Comparison of ENCODE assay signal across 12 cellular contexts in the genomic region with DNA sequence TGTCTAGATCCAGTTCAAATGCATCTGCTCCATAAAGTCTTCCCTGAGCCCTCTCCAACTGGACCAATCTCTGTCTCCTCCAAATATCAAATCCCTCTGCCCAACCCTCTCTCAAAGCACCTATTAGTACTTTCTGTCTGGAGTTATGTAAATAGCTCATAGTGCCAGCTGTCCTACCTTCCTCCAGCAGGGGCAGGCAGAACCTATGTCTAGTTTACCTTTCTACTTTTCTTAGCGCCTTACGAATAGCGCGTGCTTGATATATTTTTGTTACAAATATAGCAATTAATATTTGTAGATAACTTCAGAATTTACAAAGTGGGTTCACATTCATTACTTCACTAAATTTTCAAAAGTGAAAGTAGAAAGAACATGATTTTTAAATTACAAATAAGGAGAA. TPM values are rescaled to one million over a fixed set of nuclear protein-coding genes. Genes with fewer than 3 reads are reported as not detected.
DNase-seq lines count a peak whose midpoint lies in the region; ATAC-seq and TF ChIP-seq lines count a peak whose summit lies in the region.
"Had no signal": no experiment of that assay in that cellular context is flagged by ENCODE, and none has a peak within 500 bp of the region (broad histone marks: within the 10 kb centered on the region; RNA-seq: fewer than 3 reads in every experiment).

No MANE protein-coding gene starts in this region.

- H3K4me1 ChIP-seq in endodermal cell (ENCODE audit: control insufficient read depth, insufficient read depth, low read length) (no peaks in the 10 kb centered on the region), osteoblast (ENCODE audit: insufficient read depth, low read length) (peaks cover 58% of the 10 kb centered on the region), testis (no peaks in the 10 kb centered on the region)
- H3K4me1 ChIP-seq: psoas muscle had no signal

- H3K4me3 ChIP-seq in endodermal cell (ENCODE audit: low read length), result no peak overlapping the region
- H3K4me3 ChIP-seq in osteoblast (ENCODE audit: insufficient read depth, low read length), result no peak overlapping the region
- no peak overlapping the region for H3K4me3 ChIP-seq in testis
- H3K4me3 ChIP-seq: psoas muscle had no signal

- H3K36me3 ChIP-seq in endodermal cell (ENCODE audit: control insufficient read depth, insufficient read depth, low read length) (no peaks in the 10 kb centered on the region), osteoblast (ENCODE audit: insufficient read depth, low read length) (no peaks in the 10 kb centered on the region), testis (ENCODE audit: low read depth, missing control alignments) (no peaks in the 10 kb centered on the region)

- no peak overlapping the region for H2AFZ ChIP-seq in osteoblast (ENCODE audit: low read length)

- H3K4me3 Mint-ChIP-seq in endodermal cell, result no peak overlapping the region

- H3K9me3 ChIP-seq in endodermal cell (ENCODE audit: control insufficient read depth, low read length) (no peaks in the 10 kb centered on the region), osteoblast (ENCODE audit: low read depth, low read length) (no peaks in the 10 kb centered on the region), testis (no peaks in the 10 kb centered on the region)
- H3K9me3 ChIP-seq: psoas muscle had no signal

- peak overlapping the region; percentile 81 for H3K4me2 ChIP-seq in osteoblast (ENCODE audit: insufficient read depth, low read length)

- no peaks in the 10 kb centered on the region for H3K9me3 Mint-ChIP-seq in endodermal cell

- TF ChIP-seq POLR2A in testis (IDR thresholded peaks at IDR 0.05), result no peak

- no peaks in the 10 kb centered on the region for H3K27me3 Mint-ChIP-seq in endodermal cell (ENCODE audit: insufficient read depth)

- TF ChIP-seq CTCF in endodermal cell (conservative IDR thresholded peaks at IDR 0.05), result peak; percentile 72
- no peak for TF ChIP-seq CTCF in osteoblast (IDR thresholded peaks at IDR 0.05; ENCODE audit: extremely low read depth, low read depth, low read length)
- TF ChIP-seq CTCF in testis (IDR thresholded peaks at IDR 0.05), result no peak

- no peak overlapping the region for H3K9ac ChIP-seq in endodermal cell (ENCODE audit: extremely low read depth, low read length, poor library complexity, severe bottlenecking)

- intact Hi-C loops in testis (cut with DNase I; ENCODE audit: low total_unique reads), result no loop called here

- peak; percentile 41 for DNase-seq in DMS53 (lab: John Stamatoyannopoulos, UW)
- DNase-seq in DMS53 treated with DMSO at 0.1 percent for 48 hours (lab: John Stamatoyannopoulos, UW; ENCODE audit: unreplicated experiment), result no peak
- DNase-seq in M059J (ENCODE audit: low read depth), result peak; percentile 46
- DNase-seq in endodermal cell, result peak; percentile 42
- no peak for DNase-seq in osteoblast (ENCODE audit: insufficient read length, low spot score, missing footprints)
- DNase-seq in retina, result no peak
- DNase-seq in testis, result no peak
- DNase-seq: activated T-cell treated with anti-CD3 and anti-CD28 coated beads, Interleukin-2, amount 50 U/mL, for 1 hour; GOT3; left ventricle myocardium superior; psoas muscle had no signal

- H3K27ac ChIP-seq in endodermal cell (ENCODE audit: low read depth, low read length), result no peak overlapping the region
- peak overlapping the region; percentile 98 for H3K27ac ChIP-seq in osteoblast (ENCODE audit: low read depth, low read length)
- H3K27ac ChIP-seq in testis, result no peak overlapping the region
- H3K27ac ChIP-seq: psoas muscle had no signal

- H4K20me1 ChIP-seq in osteoblast (ENCODE audit: insufficient read depth, low read length), result no peaks in the 10 kb centered on the region

- H3K27ac Mint-ChIP-seq in endodermal cell, result no peak overlapping the region

- no peaks in the 10 kb centered on the region for H3K27me3 ChIP-seq in endodermal cell (ENCODE audit: control insufficient read depth, insufficient read depth, low read length, poor library complexity, severe bottlenecking)
- H3K27me3 ChIP-seq in osteoblast (ENCODE audit: insufficient read depth, low read length), result no peaks in the 10 kb centered on the region
- no peaks in the 10 kb centered on the region for H3K27me3 ChIP-seq in testis

- ATAC-seq in HG03432 (IDR thresholded peaks at IDR 0.05; ENCODE audit: unreplicated experiment), result no peak
- ATAC-seq: left ventricle myocardium superior, psoas muscle had no signal

- H3K36me3 Mint-ChIP-seq in endodermal cell (ENCODE audit: low read depth), result no peaks in the 10 kb centered on the region

- H3K4me1 Mint-ChIP-seq in endodermal cell, result no peaks in the 10 kb centered on the region

- no peaks in the 10 kb centered on the region for H3K79me2 ChIP-seq in osteoblast (ENCODE audit: insufficient read depth, low read length)

- WGBS in endodermal cell (ENCODE audit: insufficient coverage in 1 of 2, insufficient read length in 1 of 2), 2 experiments, result no CpG with 5 or more reads among the region's 4 CpGs
- 93 to 96% methylated on average over 4 of the region's 4 CpGs for WGBS in testis, 2 donors

RNA-seq across cellular contexts. Expression of gene CCDC80, which starts 14.0 kb away (rescaled TPM):
- 136 and 288 TPM in 2 replicates for total RNA-seq in M059J (2014; rRNA removed; shearing (Covaris generic))
- total RNA-seq in endodermal cell (10 to 100 TPM in 1 of 2 donors, 1 to 10 TPM in 1; 4.6 to 31.5 TPM), osteoblast (564 and 657 TPM in 2 replicates), testis (10 to 100 TPM; 13.8 to 18.8 TPM)
- 62.4 TPM for polyA plus RNA-seq in endodermal cell (2013, experiment 1 of 2)
- polyA plus RNA-seq in endodermal cell (2013, experiment 2 of 2), result 84.0 TPM
- polyA plus RNA-seq in testis (ENCODE audit: insufficient read depth, low read depth, low replicate concordance), result 159 TPM

Comparison
In these comparisons a context has a peak if more than half of its experiments do, and no peak if none do; other contexts are left out.
1. DNase-seq: peak in DMS53 (single experiment), M059J (single experiment) and endodermal cell (single experiment); none in DMS53 treated with DMSO at 0.1 percent for 48 hours (single experiment), osteoblast (single experiment), retina (single experiment) and testis (single experiment).